In genomic region chr4:59704621-59705020, GRCh38 we compare ENCODE assay signal across 2 cellular contexts.
TF ChIP-seq lines count a peak whose summit lies in the region.

No MANE protein-coding gene starts in this region.

TF ChIP-seq in SK-N-SH, 30 proteins besides CTCF, POLR2A, EP300 and RAD21 (continued from another document):
- TF ChIP-seq IRF3 (IDR thresholded peaks at IDR 0.05; ENCODE audit: low read depth, low read length) (no peak), GABPA (IDR thresholded peaks at IDR 0.05; ENCODE audit: low read depth) (no peak)
- TF ChIP-seq, protein P1, sequence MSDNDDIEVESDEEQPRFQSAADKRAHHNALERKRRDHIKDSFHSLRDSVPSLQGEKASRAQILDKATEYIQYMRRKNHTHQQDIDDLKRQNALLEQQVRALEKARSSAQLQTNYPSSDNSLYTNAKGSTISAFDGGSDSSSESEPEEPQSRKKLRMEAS (IDR thresholded peaks at IDR 0.05; ENCODE audit: low read depth), result no peak
- TF ChIP-seq, protein P2, sequence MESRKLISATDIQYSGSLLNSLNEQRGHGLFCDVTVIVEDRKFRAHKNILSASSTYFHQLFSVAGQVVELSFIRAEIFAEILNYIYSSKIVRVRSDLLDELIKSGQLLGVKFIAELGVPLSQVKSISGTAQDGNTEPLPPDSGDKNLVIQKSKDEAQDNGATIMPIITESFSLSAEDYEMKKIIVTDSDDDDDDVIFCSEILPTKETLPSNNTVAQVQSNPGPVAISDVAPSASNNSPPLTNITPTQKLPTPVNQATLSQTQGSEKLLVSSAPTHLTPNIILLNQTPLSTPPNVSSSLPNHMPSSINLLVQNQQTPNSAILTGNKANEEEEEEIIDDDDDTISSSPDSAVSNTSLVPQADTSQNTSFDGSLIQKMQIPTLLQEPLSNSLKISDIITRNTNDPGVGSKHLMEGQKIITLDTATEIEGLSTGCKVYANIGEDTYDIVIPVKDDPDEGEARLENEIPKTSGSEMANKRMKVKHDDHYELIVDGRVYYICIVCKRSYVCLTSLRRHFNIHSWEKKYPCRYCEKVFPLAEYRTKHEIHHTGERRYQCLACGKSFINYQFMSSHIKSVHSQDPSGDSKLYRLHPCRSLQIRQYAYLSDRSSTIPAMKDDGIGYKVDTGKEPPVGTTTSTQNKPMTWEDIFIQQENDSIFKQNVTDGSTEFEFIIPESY (IDR thresholded peaks at IDR 0.05; ENCODE audit: borderline replicate concordance, low read depth), result no peak

TF ChIP-seq in SK-N-SH treated with all-trans-retinoic acid at 6 μM for 48 hours, 23 proteins besides CTCF, POLR2A, EP300 and RAD21 (continued from another document):
- no peak for TF ChIP-seq CREB5 (CRISPR knock-in tag; IDR thresholded peaks at IDR 0.05; ENCODE audit: low read depth)
- no peak for TF ChIP-seq TOX (CRISPR knock-in tag; IDR thresholded peaks at IDR 0.05; ENCODE audit: borderline replicate concordance)
- no peak for TF ChIP-seq ZNF70 (CRISPR knock-in tag; IDR thresholded peaks at IDR 0.05)
- TF ChIP-seq POU6F1 (CRISPR knock-in tag; IDR thresholded peaks at IDR 0.05; ENCODE audit: borderline replicate concordance, low read depth), result no peak
- TF ChIP-seq BACH2 (CRISPR knock-in tag; IDR thresholded peaks at IDR 0.05; ENCODE audit: borderline replicate concordance), result no peak
- no peak for TF ChIP-seq TCF4 (CRISPR knock-in tag; IDR thresholded peaks at IDR 0.05; ENCODE audit: borderline replicate concordance)
- no peak for TF ChIP-seq ZFP3 (CRISPR knock-in tag; IDR thresholded peaks at IDR 0.05)
- TF ChIP-seq OSR1 (CRISPR knock-in tag; IDR thresholded peaks at IDR 0.05), result no peak
- TF ChIP-seq ZC3H10 (CRISPR knock-in tag; IDR thresholded peaks at IDR 0.05), result no peak
TF ChIP-seq in SK-N-SH treated with all-trans-retinoic acid at 6 μM for 48 hours: peak in this region for 0.
